In genomic region chr12:4281173-4281654, GRCh38 we compare ENCODE assay signal across 14 cellular contexts. TPM values are rescaled to one million over a fixed set of nuclear protein-coding genes. Genes with fewer than 3 reads are reported as not detected.
A peak's percentile ranks its signal among the peaks of the same experiment; 100 is the strongest.
DNase-seq lines count a peak whose midpoint lies in the region; ATAC-seq, FAIRE-seq and TF ChIP-seq lines count a peak whose summit lies in the region.
"Had no signal": no experiment of that assay in that cellular context is flagged by ENCODE, and none has a peak within 500 bp of the region (broad histone marks: within the 10 kb centered on the region; RNA-seq: fewer than 3 reads in every experiment).

No MANE protein-coding gene starts in this region.

- H3K9ac ChIP-seq in H9 (ENCODE audit: extremely low read depth, insufficient read length, low read length) (no peak overlapping the region), K562 (ENCODE audit: insufficient read depth in 1 of 2, low read depth in 2 of 2, low read length in 2 of 2) (no peak overlapping the region)

- no peak overlapping the region for H2BK12ac ChIP-seq in H9 (ENCODE audit: insufficient read length, low read depth, low read length)

- H3K56ac ChIP-seq in H9 (ENCODE audit: insufficient read length, low read depth, low read length) = no peak overlapping the region

- no peak overlapping the region for H2AK5ac ChIP-seq in H9 (ENCODE audit: insufficient read length, low read length)

- no TSS peak for BruUV-seq in K562 (replicated peaks; lab: Mats Ljungman, UMichigan)

- H3K18ac ChIP-seq in H9 (ENCODE audit: insufficient read length, low read depth, low read length) = no peak overlapping the region

- H3K4me3 ChIP-seq in CD4-positive, CD25-positive, alpha-beta regulatory T cell (ENCODE audit: low read depth, low read length) = no peak overlapping the region
- H3K4me3 ChIP-seq in K562 (no peak overlapping the region), thyroid gland (replicated peaks in 1 of 3) (no peak overlapping the region)
- no peak overlapping the region for H3K4me3 ChIP-seq in naive thymus-derived CD4-positive, alpha-beta T cell (ENCODE audit: low read length)

- H4K5ac ChIP-seq in H9 (ENCODE audit: insufficient read length, low read depth, low read length) = no peak overlapping the region

- no peaks in the 10 kb centered on the region for H3K9me1 ChIP-seq in K562 (ENCODE audit: control insufficient read depth, insufficient read depth, low read length)

- TF ChIP-seq EP300 in K562 (IDR thresholded peaks at IDR 0.05; ENCODE audit: low read length) = no peak

- H2AFZ ChIP-seq in H9 (ENCODE audit: low read length) (no peak overlapping the region), K562 (ENCODE audit: low read depth, low read length) (no peak overlapping the region)

- H3K14ac ChIP-seq in H9 (ENCODE audit: insufficient read depth, low read length) = no peak overlapping the region

- WGBS in H9 (ENCODE audit: extremely low coverage, insufficient read length, low lambda C conversion rate) = no CpG with 5 or more reads among the region's 16 CpGs
- WGBS in K562 (ENCODE audit: insufficient coverage, low coverage, missing lambda C conversion rate) = 95% methylated on average over 7 of the region's 16 CpGs
- 90 to 91% methylated on average over 16 of the region's 16 CpGs for WGBS in thyroid gland, 2 donors

- no peaks in the 10 kb centered on the region for H3K27me3 Mint-ChIP-seq in CD4-positive, CD25-positive, alpha-beta regulatory T cell
- no peaks in the 10 kb centered on the region for H3K27me3 Mint-ChIP-seq in H9 (ENCODE audit: low read depth)
- no peaks in the 10 kb centered on the region for H3K27me3 Mint-ChIP-seq in naive thymus-derived CD4-positive, alpha-beta T cell
- H3K27me3 Mint-ChIP-seq: IgD-negative memory B cell had no signal

- no peak overlapping the region for H3K4ac ChIP-seq in H9 (ENCODE audit: low read depth, low read length)

- POLR2A ChIA-PET in K562 (lab: Yijun Ruan, JAX) = interaction anchor here (0.6 to 1.6 kb wide), 4 partner anchors 11 to 299 kb away, joined by 3 to 6 read pairs (median 3); no protein-coding TSS in a partner anchor
- POLR2A ChIA-PET in naive thymus-derived CD4-positive, alpha-beta T cell (lab: Charles Lee) = interaction anchor here (0.9 to 1.2 kb wide), 2 partner anchors 12 to 17 kb away, joined by 3 to 6 read pairs; no protein-coding TSS in a partner anchor

- no peak overlapping the region for H3T11ph ChIP-seq in H9 (ENCODE audit: low read length)

- H4K91ac ChIP-seq in H9 (ENCODE audit: insufficient read length, low read depth, low read length) = no peak overlapping the region

- TF ChIP-seq POLR2A in K562 (conservative IDR thresholded peaks at IDR 0.05) (no peak), thyroid gland (IDR thresholded peaks at IDR 0.05) (no peak)

- H3K9me3 ChIP-seq in CD4-positive, CD25-positive, alpha-beta regulatory T cell (ENCODE audit: control insufficient read depth in 2 of 2, low read length in 2 of 2) = no peaks in the 10 kb centered on the region
- no peaks in the 10 kb centered on the region for H3K9me3 ChIP-seq in H9 (ENCODE audit: control insufficient read depth, low read depth, low read length)
- H3K9me3 ChIP-seq in K562 (replicated peaks; ENCODE audit: control insufficient read depth, insufficient read depth, low read depth, low read length) = no peaks in the 10 kb centered on the region
- no peaks in the 10 kb centered on the region for H3K9me3 ChIP-seq in naive thymus-derived CD4-positive, alpha-beta T cell (ENCODE audit: control insufficient read depth in 2 of 3, low read length in 3 of 3)
- H3K9me3 ChIP-seq in thyroid gland = no peaks in the 10 kb centered on the region
- H3K9me3 ChIP-seq: BE2C had no signal

- H3K36me3 Mint-ChIP-seq in CD4-positive, CD25-positive, alpha-beta regulatory T cell = peaks cover 58% of the 10 kb centered on the region
- H3K36me3 Mint-ChIP-seq in H9 (ENCODE audit: insufficient read depth in 1 of 3, low read depth in 3 of 3) = peaks cover 86 to 96% (median 95%) of the 10 kb centered on the region in 3 experiments
- H3K36me3 Mint-ChIP-seq in naive thymus-derived CD4-positive, alpha-beta T cell = peaks cover 22 to 79% (median 38%) of the 10 kb centered on the region in 5 donors

- no peak for ATAC-seq in CD4-positive, CD25-positive, alpha-beta regulatory T cell (ENCODE audit: low read depth in 2 of 2)
- no peak for ATAC-seq in K562
- no peak for ATAC-seq in naive thymus-derived CD4-positive, alpha-beta T cell
- no peak for ATAC-seq in HG02642 (IDR thresholded peaks at IDR 0.05; ENCODE audit: poor library complexity, unreplicated experiment)
- no peak for ATAC-seq in omental fat pad (ENCODE audit: low FRiP score)

- peak overlapping the region; percentile 59 for H3K27ac ChIP-seq in CD4-positive, CD25-positive, alpha-beta regulatory T cell (ENCODE audit: insufficient read depth, low read length, poor library complexity, severe bottlenecking)
- H3K27ac ChIP-seq in H9 (ENCODE audit: insufficient read length, low read depth, low read length) = no peak overlapping the region
- H3K27ac ChIP-seq in K562 (ENCODE audit: extremely low read depth, low read depth, low read length) = no peak overlapping the region
- H3K27ac ChIP-seq in naive thymus-derived CD4-positive, alpha-beta T cell (ENCODE audit: low read depth, low read length) = peak overlapping the region; percentile 39
- H3K27ac ChIP-seq in thyroid gland = peak overlapping the region in 1 of 3 donors; percentile 36

- H3K4me1 ChIP-seq in CD4-positive, CD25-positive, alpha-beta regulatory T cell (ENCODE audit: control insufficient read depth, insufficient read depth, low read length, poor library complexity, severe bottlenecking) = peaks cover 91% of the 10 kb centered on the region
- H3K4me1 ChIP-seq in H9 (ENCODE audit: insufficient read depth, low read length) (peaks cover 9% of the 10 kb centered on the region), K562 (replicated peaks in 1 of 2; ENCODE audit: control insufficient read depth in 2 of 2, insufficient read depth in 2 of 2, low read length in 2 of 2) (peaks cover 1 to 8% of the 10 kb centered on the region in 2 experiments; a peak in 3 of 5 replicates), thyroid gland (peaks cover 29 to 41% of the 10 kb centered on the region in 2 donors)
- H3K4me1 ChIP-seq in naive thymus-derived CD4-positive, alpha-beta T cell (ENCODE audit: control insufficient read depth in 2 of 2, insufficient read depth in 2 of 2, low read length in 2 of 2) = peaks cover 30 to 57% of the 10 kb centered on the region in 2 donors
- H3K4me1 ChIP-seq: BE2C had no signal

- H3K4me3 Mint-ChIP-seq in CD4-positive, CD25-positive, alpha-beta regulatory T cell = peak overlapping the region in 1 of 4 donors; percentile 61
- no peak overlapping the region; a peak in 1 of 5 replicates for H3K4me3 Mint-ChIP-seq in H9
- H3K4me3 Mint-ChIP-seq in naive thymus-derived CD4-positive, alpha-beta T cell = peak overlapping the region in 1 of 10 donors; percentile 29

- H3K9me3 Mint-ChIP-seq in CD4-positive, CD25-positive, alpha-beta regulatory T cell = no peaks in the 10 kb centered on the region
- H3K9me3 Mint-ChIP-seq in H9 = no peaks in the 10 kb centered on the region; a peak in 1 of 5 replicates
- peaks cover 0 to 3% (median 0%) of the 10 kb centered on the region in 11 donors for H3K9me3 Mint-ChIP-seq in naive thymus-derived CD4-positive, alpha-beta T cell
- H3K9me3 Mint-ChIP-seq: IgD-negative memory B cell had no signal

- DNase-seq in CD4-positive, CD25-positive, alpha-beta regulatory T cell = no peak
- DNase-seq in H9 (no peak), K562 (ENCODE audit: extremely low read depth in 1 of 4, low spot score in 3 of 4) (no peak), thyroid gland (no peak), omental fat pad (ENCODE audit: low spot score) (no peak)
- DNase-seq in naive thymus-derived CD4-positive, alpha-beta T cell = no peak
- no peak for DNase-seq in stimulated activated CD4-positive, alpha-beta T cell treated with anti-CD3 and anti-CD28 coated beads, Interleukin-1b, Interleukin-23, amount 100 ng/mL, for 48 hours
- DNase-seq: activated CD4-positive, CD25-positive, alpha-beta regulatory T cell treated with anti-CD3 and anti-CD28 coated beads, Interleukin-2, amount 50 U/mL, for 72 hours; BE2C; foreskin melanocyte; NCI-H1930 had no signal

- no peaks in the 10 kb centered on the region for H3K27me3 ChIP-seq in CD4-positive, CD25-positive, alpha-beta regulatory T cell (ENCODE audit: control insufficient read depth, insufficient read depth, low read length)
- H3K27me3 ChIP-seq in H9 (ENCODE audit: insufficient read depth, low read length) = no peaks in the 10 kb centered on the region
- H3K27me3 ChIP-seq in K562 (ENCODE audit: control insufficient read depth in 2 of 2, insufficient read depth in 2 of 2, low read length in 2 of 2) = no peaks in the 10 kb centered on the region
- no peaks in the 10 kb centered on the region for H3K27me3 ChIP-seq in naive thymus-derived CD4-positive, alpha-beta T cell (ENCODE audit: control insufficient read depth in 2 of 2, insufficient read depth in 2 of 2, low read length in 2 of 2)
- no peaks in the 10 kb centered on the region for H3K27me3 ChIP-seq in thyroid gland

- in situ Hi-C loops in K562 (cut with MboI) = loop anchor here (25.0 kb wide), 1 partner anchor 394 kb away; no protein-coding TSS in a partner anchor

- H3K79me2 ChIP-seq in H9 (ENCODE audit: insufficient read depth, low read length) (peaks cover 12% of the 10 kb centered on the region), K562 (ENCODE audit: control insufficient read depth, insufficient read depth, low read length) (peaks cover 59% of the 10 kb centered on the region)

- TF ChIP-seq CTCF in H9 (conservative IDR thresholded peaks at IDR 0.05) (no peak), K562 (IDR thresholded peaks at IDR 0.05 in 2 of 3, conservative IDR thresholded peaks at IDR 0.05 in 1 of 3; ENCODE audit: insufficient read depth in 2 of 3, low read depth in 1 of 3, low read length in 3 of 3) (no peak), thyroid gland (IDR thresholded peaks at IDR 0.05) (no peak), omental fat pad (IDR thresholded peaks at IDR 0.05) (no peak)

- no peak for FAIRE-seq in K562 (lab: Jason Lieb, UNC)
- FAIRE-seq: keratinocyte had no signal

- H4K20me1 ChIP-seq in H9 (ENCODE audit: control insufficient read depth, insufficient read depth, insufficient read length) = peaks cover 2% of the 10 kb centered on the region
- peaks cover 4% of the 10 kb centered on the region; the same call in 1 of the 2 replicates for H4K20me1 ChIP-seq in K562 (replicated peaks; ENCODE audit: control insufficient read depth, insufficient read depth, low read length)

- TF ChIP-seq RAD21 in K562 (CRISPR knock-in tag; conservative IDR thresholded peaks at IDR 0.05 in 1 of 2, IDR thresholded peaks at IDR 0.05 in 1 of 2) = no peak

- no peak overlapping the region for H3K23ac ChIP-seq in H9 (ENCODE audit: insufficient read length, low read depth, low read length)

- peak overlapping the region; percentile 71 to 90 (median 89) for H3K27ac Mint-ChIP-seq in CD4-positive, CD25-positive, alpha-beta regulatory T cell
- peak overlapping the region in 2 of 3 experiments; percentile 75 to 79; a peak in 4 of 7 replicates for H3K27ac Mint-ChIP-seq in H9
- peak overlapping the region in 4 of 9 donors; percentile 30 to 90 (median 70) for H3K27ac Mint-ChIP-seq in naive thymus-derived CD4-positive, alpha-beta T cell

- H2BK120ac ChIP-seq in H9 (ENCODE audit: low read depth, low read length, poor library complexity, severe bottlenecking) = no peak overlapping the region

- H2BK15ac ChIP-seq in H9 (ENCODE audit: low read depth, low read length) = no peak overlapping the region

- H3K4me2 ChIP-seq in H9 (ENCODE audit: insufficient read depth, insufficient read length, low read length) (no peak overlapping the region), K562 (ENCODE audit: insufficient read depth, low read length) (no peak overlapping the region)

- CTCF ChIA-PET in K562 (lab: Yijun Ruan, JAX; ENCODE audit: low intra/inter-chr PET ratio) = no interaction called here
- CTCF ChIA-PET in naive thymus-derived CD4-positive, alpha-beta T cell (lab: Charles Lee) = interaction anchor here (0.6 to 7.3 kb wide), 4 partner anchors 273 to 318 kb away, joined by 3 to 102 read pairs (median 3); no protein-coding TSS in a partner anchor

- H3K4me1 Mint-ChIP-seq in CD4-positive, CD25-positive, alpha-beta regulatory T cell = peaks cover 33 to 93% (median 70%) of the 10 kb centered on the region in 4 donors
- H3K4me1 Mint-ChIP-seq in H9 = peaks cover 29 to 38% of the 10 kb centered on the region in 2 experiments
- H3K4me1 Mint-ChIP-seq in naive thymus-derived CD4-positive, alpha-beta T cell = peaks cover 56 to 97% (median 86%) of the 10 kb centered on the region in 7 donors

- H2BK5ac ChIP-seq in H9 (ENCODE audit: insufficient read length, low read length) = no peak overlapping the region

- H4K8ac ChIP-seq in H9 (replicated peaks; ENCODE audit: insufficient read length, low read depth, low read length) = no peak overlapping the region

- H3K36me3 ChIP-seq in CD4-positive, CD25-positive, alpha-beta regulatory T cell (ENCODE audit: control insufficient read depth, insufficient read depth, low read length) = peaks cover 94% of the 10 kb centered on the region
- H3K36me3 ChIP-seq in K562 (ENCODE audit: control insufficient read depth, insufficient read depth, low read length) (peaks cover 95% of the 10 kb centered on the region), thyroid gland (peaks cover 35 to 53% of the 10 kb centered on the region in 2 donors)
- peaks cover 43 to 91% (median 58%) of the 10 kb centered on the region in 3 experiments for H3K36me3 ChIP-seq in naive thymus-derived CD4-positive, alpha-beta T cell (ENCODE audit: control insufficient read depth in 2 of 3, insufficient read depth in 3 of 3, low read length in 3 of 3)
- H3K36me3 ChIP-seq: BE2C had no signal

- peaks cover under 1% of the 10 kb centered on the region for H3K23me2 ChIP-seq in H9 (ENCODE audit: insufficient read length, low read depth, low read length, poor library complexity, severe bottlenecking)

- intact Hi-C loops in K562 (cut with micrococcal nuclease) = no loop called here
- intact Hi-C loops in naive thymus-derived CD4-positive, alpha-beta T cell (cut with micrococcal nuclease) = no loop called here
- intact Hi-C loops in thyroid gland (cut with DNase I) = no loop called here

- H2BK20ac ChIP-seq in H9 (ENCODE audit: low read depth, low read length, poor library complexity, severe bottlenecking) = no peak overlapping the region

- H3K79me1 ChIP-seq in H9 (ENCODE audit: insufficient read depth, low read depth, low read length, poor library complexity, severe bottlenecking) = peaks cover 3% of the 10 kb centered on the region

RNA-seq across cellular contexts. Expression of gene CCND2, which starts 7.7 kb away (rescaled TPM):
- total RNA-seq in CD4-positive, CD25-positive, alpha-beta regulatory T cell = 206 TPM
- 10 to 100 TPM; 51.8 to 67.1 (median 62.9) TPM for polyA plus RNA-seq in CD4-positive, CD25-positive, alpha-beta regulatory T cell
- total RNA-seq in H9 (2021) (98.2 and 104 TPM in 2 replicates), K562 (2014; rRNA removed) (39.6 and 52.1 TPM in 2 replicates), K562 (2014; rRNA removed; fragmentation: Illumina TruSeq; extraction: Trizol) (68.9 and 71.9 TPM in 2 replicates), K562 (2015; rRNA removed; fragmentation: Illumina TruSeq; extraction: Trizol) (49.7 and 53.2 TPM in 2 replicates), K562 (2021) (93.5 and 99.3 TPM in 2 replicates), thyroid gland (100 to 1,000 TPM in 3 of 4 donors, 10 to 100 TPM in 1; 81.4 to 135 (median 122) TPM), omental fat pad (100 to 1,000 TPM in 2 of 4 donors, 10 to 100 TPM in 2; 73.3 to 116 (median 92.6) TPM)
- 52.6 and 55.6 TPM in 2 replicates for total RNA-seq in K562 (2011; cell fraction: chromatin; rRNA removed; ENCODE audit: low replicate concordance)
- total RNA-seq in K562 (2011; cell fraction: nucleolus; rRNA removed) = 37.4 and 40.2 TPM in 2 replicates
- 57.5 and 64.9 TPM in 2 replicates for total RNA-seq in K562 (2011; cell fraction: nucleoplasm; rRNA removed)
- polyA plus RNA-seq in K562 (2011; rRNA removed) (36.9 and 42.9 TPM in 2 replicates), K562 (2014; fragmentation: Illumina TruSeq; extraction: Trizol) (12.6 and 13.6 TPM in 2 replicates), K562 (2014; fragmentation: Nextera tagmentation; extraction: Ambion mirVana) (10 to 100 TPM; 13.7 to 47.6 TPM), K562 (2014; rRNA removed) (30.3 and 33.2 TPM in 2 replicates)
- polyA plus RNA-seq in K562 (2011; cell fraction: cytosol; rRNA removed) = 20.5 and 35.3 TPM in 2 replicates
- polyA plus RNA-seq in K562 (2011; cell fraction: nucleus; rRNA removed) = 28.5 and 42.5 TPM in 2 replicates
- polyA plus RNA-seq in K562 (2012) = 12.1 and 12.4 TPM in 2 replicates
- polyA minus RNA-seq in K562 (2011; rRNA and poly(A)+ RNA removed) = 109 and 119 TPM in 2 replicates
- 68.1 and 69.3 TPM in 2 replicates for polyA minus RNA-seq in K562 (2011; cell fraction: cytosol; rRNA and poly(A)+ RNA removed)
- polyA minus RNA-seq in K562 (2011; cell fraction: nucleus; rRNA and poly(A)+ RNA removed) = 21.5 and 41.5 TPM in 2 replicates
- 100 to 1,000 TPM in 3 of 5 experiments, 10 to 100 TPM in 2; 95.7 to 659 (median 125) TPM for total RNA-seq in naive thymus-derived CD4-positive, alpha-beta T cell
- 10 to 100 TPM; 57.3 to 65.1 TPM for polyA plus RNA-seq in naive thymus-derived CD4-positive, alpha-beta T cell

RNA-seq across cellular contexts. Expression of gene TIGAR, which starts 39.8 kb away (rescaled TPM):
- total RNA-seq in CD4-positive, CD25-positive, alpha-beta regulatory T cell = 13.3 TPM
- polyA plus RNA-seq in CD4-positive, CD25-positive, alpha-beta regulatory T cell = 1 to 10 TPM; 2.1 to 7.1 (median 5.6) TPM
- total RNA-seq in H9 (2021) (23.4 and 27.5 TPM in 2 replicates), K562 (2014; rRNA removed) (not detected in 2 replicates), K562 (2014; rRNA removed; fragmentation: Illumina TruSeq; extraction: Trizol) (0.38 TPM in 1 of 2 replicates, not detected in the other), K562 (2015; rRNA removed; fragmentation: Illumina TruSeq; extraction: Trizol) (0.11 TPM in 2 replicates), K562 (2021) (0.07 and 1.0 TPM in 2 replicates), thyroid gland (1 to 10 TPM; 4.0 to 6.3 (median 5.4) TPM), omental fat pad (10 to 100 TPM in 1 of 4 donors, 1 to 10 TPM in 3; 4.2 to 13.5 (median 5.3) TPM)
- 0.86 TPM in 2 replicates for total RNA-seq in K562 (2011; cell fraction: chromatin; rRNA removed; ENCODE audit: low replicate concordance)
- 0.66 and 0.67 TPM in 2 replicates for total RNA-seq in K562 (2011; cell fraction: nucleolus; rRNA removed)
- 0.84 and 0.88 TPM in 2 replicates for total RNA-seq in K562 (2011; cell fraction: nucleoplasm; rRNA removed)
- polyA plus RNA-seq in K562 (2011; rRNA removed) (0.11 and 0.61 TPM in 2 replicates), K562 (2014; fragmentation: Illumina TruSeq; extraction: Trizol) (0.28 and 0.33 TPM in 2 replicates), K562 (2014; fragmentation: Nextera tagmentation; extraction: Ambion mirVana) (under 1 TPM; 0.50 to 0.63 TPM), K562 (2014; rRNA removed) (0.04 and 0.53 TPM in 2 replicates)
- 0.06 and 0.19 TPM in 2 replicates for polyA plus RNA-seq in K562 (2011; cell fraction: cytosol; rRNA removed)
- 0.11 and 0.14 TPM in 2 replicates for polyA plus RNA-seq in K562 (2011; cell fraction: nucleus; rRNA removed)
- polyA plus RNA-seq in K562 (2012) = 0.03 and 0.48 TPM in 2 replicates
- polyA minus RNA-seq in K562 (2011; rRNA and poly(A)+ RNA removed) = 0.15 and 0.42 TPM in 2 replicates
- polyA minus RNA-seq in K562 (2011; cell fraction: cytosol; rRNA and poly(A)+ RNA removed) = not detected in 2 replicates
- polyA minus RNA-seq in K562 (2011; cell fraction: nucleus; rRNA and poly(A)+ RNA removed) = 0.27 and 0.44 TPM in 2 replicates
- total RNA-seq in naive thymus-derived CD4-positive, alpha-beta T cell = 10 to 100 TPM in 3 of 5 experiments, 1 to 10 TPM in 2; 7.1 to 15.8 (median 11.1) TPM
- polyA plus RNA-seq in naive thymus-derived CD4-positive, alpha-beta T cell = 1 to 10 TPM; 4.4 to 6.6 TPM

Comparison
In these comparisons a context has a peak if more than half of its experiments do, and no peak if none do; other contexts are left out.
1. H3K27ac ChIP-seq: peak in CD4-positive, CD25-positive, alpha-beta regulatory T cell (single experiment) and naive thymus-derived CD4-positive, alpha-beta T cell (single experiment); none in H9 (single experiment) and K562 (single experiment).